26 cellular contexts compared by ENCODE assay signal in the genomic region with DNA sequence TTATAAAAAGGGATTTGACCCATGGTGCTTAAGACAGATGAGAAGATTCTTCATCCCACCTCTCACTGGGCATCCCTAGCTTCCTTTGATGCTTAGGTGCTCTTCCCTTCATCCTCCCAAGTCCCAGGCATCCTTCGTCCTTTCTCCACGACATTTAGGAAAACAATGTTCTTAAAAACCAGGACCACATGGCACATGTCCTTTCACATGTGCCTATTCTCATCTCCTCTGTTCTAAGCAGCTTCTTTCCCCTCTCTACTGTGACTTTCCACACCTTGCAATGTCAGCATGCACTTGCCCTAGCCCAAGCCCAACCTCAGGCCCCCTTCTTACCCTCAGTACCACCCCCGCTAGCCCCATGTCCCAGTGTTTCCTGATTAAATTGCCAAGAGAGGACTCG. TPM values are rescaled to one million over a fixed set of nuclear protein-coding genes. Genes with fewer than 3 reads are reported as not detected.
DNase-seq lines count a peak whose midpoint lies in the region; ATAC-seq, FAIRE-seq and TF ChIP-seq lines count a peak whose summit lies in the region.
"Had no signal": no experiment of that assay in that cellular context is flagged by ENCODE, and none has a peak within 500 bp of the region (broad histone marks: within the 10 kb centered on the region; RNA-seq: fewer than 3 reads in every experiment).

No MANE protein-coding gene starts in this region.

- H3K36me3 Mint-ChIP-seq in neural progenitor cell = peaks cover 4% of the 10 kb centered on the region
- H3K36me3 Mint-ChIP-seq: CD14-positive monocyte; CD8-positive, alpha-beta memory T cell had no signal

- peaks cover 12% of the 10 kb centered on the region for H3K27me3 Mint-ChIP-seq in neural progenitor cell (ENCODE audit: insufficient read depth, low read depth)

- no peak overlapping the region for H3K23ac ChIP-seq in H1 (ENCODE audit: insufficient read length)

- no peaks in the 10 kb centered on the region for H3K79me1 ChIP-seq in H1 (ENCODE audit: low read depth, low read length)

- in situ Hi-C loops in HepG2 (cut with HindIII; ENCODE audit: extremely low pct_ligation_motif_present, low pct_unique_long_range_greater_than_20kb) = no loop called here

- no peak overlapping the region for H3K14ac ChIP-seq in H1 (ENCODE audit: insufficient read length)

- H3K27me3 ChIP-seq in HepG2 (ENCODE audit: control insufficient read depth in 1 of 2, insufficient read depth in 2 of 2, low read length in 2 of 2) = no peaks in the 10 kb centered on the region
- H3K27me3 ChIP-seq in right lobe of liver = no peaks in the 10 kb centered on the region
- H3K27me3 ChIP-seq in H1 (replicated peaks in 1 of 4; ENCODE audit: control insufficient read depth in 3 of 4, extremely low read depth in 1 of 4, insufficient read depth in 3 of 4, low read length in 3 of 4) = no peaks in the 10 kb centered on the region
- no peaks in the 10 kb centered on the region for H3K27me3 ChIP-seq in neural progenitor cell
- peaks cover 0 to 14% (median 4%) of the 10 kb centered on the region in 3 donors for H3K27me3 ChIP-seq in stomach
- H3K27me3 ChIP-seq: BLaER1 treated with 17β-estradiol and CSF1 and Interleukin-3, amounts not matched to agents 10 nM and 100 nM had no signal

- intact Hi-C loops in HepG2 (cut with micrococcal nuclease; ENCODE audit: unreplicated experiment) (no loop called here), right lobe of liver (cut with DNase I) (no loop called here), stomach (cut with DNase I; ENCODE audit: low total_unique reads) (no loop called here)

- no peak for TF ChIP-seq POLR2A in HepG2 (IDR thresholded peaks at IDR 0.05; ENCODE audit: insufficient read depth in 1 of 2, low read depth in 2 of 2, low read length in 2 of 2)
- no peak for TF ChIP-seq POLR2A in right lobe of liver (IDR thresholded peaks at IDR 0.05)
- no peak for TF ChIP-seq POLR2A in H1 (IDR thresholded peaks at IDR 0.05; ENCODE audit: control extremely low read depth in 1 of 2, low read depth in 2 of 2, low read length in 2 of 2)
- TF ChIP-seq POLR2A in stomach (IDR thresholded peaks at IDR 0.05) = no peak

- peak overlapping the region; percentile 78; the same call in 1 of the 2 replicates for H2AK5ac ChIP-seq in H1 (ENCODE audit: low read depth, low read length)

- no TSS peak for BruUV-seq in HepG2 (replicated peaks; lab: Mats Ljungman, UMichigan)

- H2BK15ac ChIP-seq in H1 (ENCODE audit: low read length) = no peak overlapping the region

- ATAC-seq in HepG2 = no peak
- ATAC-seq in right lobe of liver = no peak
- ATAC-seq in HG03135 (IDR thresholded peaks at IDR 0.05; ENCODE audit: unreplicated experiment) = no peak
- ATAC-seq: GM12878, HCT116 had no signal

- H3K9me3 ChIP-seq in HepG2 (ENCODE audit: low read length) (no peaks in the 10 kb centered on the region), right lobe of liver (no peaks in the 10 kb centered on the region), H1 (ENCODE audit: insufficient read depth in 2 of 2, low read depth in 1 of 2, low read length in 1 of 2) (no peaks in the 10 kb centered on the region), neural progenitor cell (ENCODE audit: low read depth) (no peaks in the 10 kb centered on the region), stomach (no peaks in the 10 kb centered on the region)
- H3K9me3 ChIP-seq: BE2C; BLaER1 treated with 17β-estradiol and CSF1 and Interleukin-3, amounts not matched to agents 10 nM and 100 nM had no signal

- TF ChIP-seq RAD21 in HepG2 (CRISPR knock-in tag; IDR thresholded peaks at IDR 0.05) (no peak), H1 (IDR thresholded peaks at IDR 0.05 in 1 of 2, conservative IDR thresholded peaks at IDR 0.05 in 1 of 2; ENCODE audit: low read depth in 2 of 2, low read length in 2 of 2) (no peak)

- H3K36me3 ChIP-seq in HepG2 (replicated peaks in 1 of 2; ENCODE audit: control insufficient read depth in 1 of 2, insufficient read depth in 2 of 2, low read length in 2 of 2) (no peaks in the 10 kb centered on the region), right lobe of liver (no peaks in the 10 kb centered on the region), H1 (ENCODE audit: control insufficient read depth in 2 of 4, insufficient read depth in 4 of 4, low read length in 3 of 4) (no peaks in the 10 kb centered on the region; a peak in 1 of 8 replicates), neural progenitor cell (no peaks in the 10 kb centered on the region), stomach (no peaks in the 10 kb centered on the region)
- H3K36me3 ChIP-seq: BE2C; BLaER1 treated with 17β-estradiol and CSF1 and Interleukin-3, amounts not matched to agents 10 nM and 100 nM had no signal

- H3K4me3 ChIP-seq in HepG2 (replicated peaks in 1 of 3; ENCODE audit: insufficient read depth in 1 of 3, low read depth in 2 of 3, low read length in 3 of 3) (no peak overlapping the region), right lobe of liver (no peak overlapping the region), H1 (ENCODE audit: extremely low read depth in 1 of 4, insufficient read depth in 2 of 4, low read depth in 3 of 4, low read length in 4 of 4) (no peak overlapping the region), neural progenitor cell (no peak overlapping the region), stomach (no peak overlapping the region)
- H3K4me3 ChIP-seq: BLaER1 treated with 17β-estradiol and CSF1 and Interleukin-3, amounts not matched to agents 10 nM and 100 nM; GM12878 had no signal

- 11% methylated on average over 4 of the region's 4 CpGs for WGBS in HepG2 (ENCODE audit: low lambda C conversion rate)
- WGBS in right lobe of liver (ENCODE audit: insufficient coverage, low coverage, low lambda C conversion rate, missing lambda C conversion rate) = 84% methylated on average over 3 of the region's 4 CpGs
- WGBS in H1 (ENCODE audit: extremely low coverage in 1 of 2, insufficient coverage in 1 of 2, insufficient read length in 1 of 2, insufficient replicate concordance in 2 of 2, low coverage in 1 of 2, low lambda C conversion rate in 2 of 2, missing lambda C conversion rate in 1 of 2), 2 experiments = 85% methylated on average over 4 of the region's 4 CpGs; no CpG with 5 or more reads in 1 of the 2 experiments
- 75 to 87% (median 82%) methylated on average over 4 of the region's 4 CpGs for WGBS in stomach, 5 donors

- H3K23me2 ChIP-seq in H1 (ENCODE audit: low read depth, low read length) = no peaks in the 10 kb centered on the region; the same call in 1 of the 2 replicates

- peaks cover 52% of the 10 kb centered on the region for H3K4me1 Mint-ChIP-seq in neural progenitor cell
- H3K4me1 Mint-ChIP-seq: CD14-positive monocyte; CD8-positive, alpha-beta memory T cell had no signal

- H2BK120ac ChIP-seq in H1 (replicated peaks; ENCODE audit: low read depth, low read length) = peak overlapping the region; percentile 60

- H3K9ac ChIP-seq in HepG2 (ENCODE audit: insufficient read depth, low read depth, low read length) (no peak overlapping the region), H1 (replicated peaks in 1 of 4; ENCODE audit: extremely low read depth in 1 of 4, low read depth in 3 of 4, low read length in 3 of 4) (no peak overlapping the region), neural progenitor cell (no peak overlapping the region)
- H3K9ac ChIP-seq: BLaER1 treated with 17β-estradiol and CSF1 and Interleukin-3, amounts not matched to agents 10 nM and 100 nM had no signal

- H2BK12ac ChIP-seq in H1 (ENCODE audit: low read depth, low read length) = peak overlapping the region; percentile 85

- H3K4me3 Mint-ChIP-seq in neural progenitor cell = peak overlapping the region; percentile 41
- H3K4me3 Mint-ChIP-seq: CD14-positive monocyte; CD4-positive, alpha-beta T cell; CD8-positive, alpha-beta memory T cell had no signal

- H3K4ac ChIP-seq in H1 (replicated peaks; ENCODE audit: insufficient read length, low read depth, low read length) = no peak overlapping the region

- no peak for DNase-seq in HepG2 (ENCODE audit: low spot score)
- no peak for DNase-seq in right lobe of liver
- DNase-seq in H1 (ENCODE audit: low read depth in 1 of 2, low spot score in 2 of 2) = no peak
- DNase-seq in neural progenitor cell (ENCODE audit: low spot score) = no peak
- no peak for DNase-seq in NCI-H1105 treated with DMSO at 0.1 percent for 48 hours (lab: John Stamatoyannopoulos, UW)
- no peak for DNase-seq in stomach
- DNase-seq: ACHN; AML-193; BE2C; CD4-positive, alpha-beta T cell; CD8-positive, alpha-beta memory T cell; DMS 273 treated with DMSO at 0.1 percent for 48 hours; DMS79; EL; GDM1; GOT3; H7 had no signal

- peaks cover 12% of the 10 kb centered on the region for H3K9me3 Mint-ChIP-seq in neural progenitor cell
- H3K9me3 Mint-ChIP-seq: CD14-positive monocyte; CD4-positive, alpha-beta T cell; CD8-positive, alpha-beta memory T cell had no signal

- 0 out of 2 replicates have a peak overlapping the region, but pooled peaks have one; percentile 6 for H2BK20ac ChIP-seq in H1 (ENCODE audit: low read length)

- TF ChIP-seq CTCF in HepG2 (CRISPR knock-in tag; IDR thresholded peaks at IDR 0.05) (no peak), right lobe of liver (IDR thresholded peaks at IDR 0.05) (no peak), H1 (IDR thresholded peaks at IDR 0.05; ENCODE audit: control extremely low read depth in 1 of 3, insufficient read depth in 1 of 3, low read depth in 1 of 3, low read length in 3 of 3) (no peak), neural progenitor cell (IDR thresholded peaks at IDR 0.05) (no peak), stomach (IDR thresholded peaks at IDR 0.05) (no peak)

- no peak overlapping the region for H3K56ac ChIP-seq in H1 (replicated peaks; ENCODE audit: insufficient read length, low read depth, low read length)

- H3K18ac ChIP-seq in H1 (ENCODE audit: extremely low read depth, low read length) = peak overlapping the region; percentile 42; the same call in 1 of the 2 replicates

- H3F3A ChIP-seq in neural progenitor cell (ENCODE audit: low read depth) = peaks cover 33% of the 10 kb centered on the region

- FAIRE-seq in HepG2 (lab: Jason Lieb, UNC) = no peak
- FAIRE-seq in H1 (lab: Jason Lieb, UNC) = no peak
- FAIRE-seq: A204.1, D721Med, GM12878, GM18507 had no signal

- no peak for TF ChIP-seq EP300 in HepG2 (IDR thresholded peaks at IDR 0.05; ENCODE audit: low read depth in 2 of 2, low read length in 2 of 2)
- no peak for TF ChIP-seq EP300 in HepG2 (CRISPR knock-in tag; IDR thresholded peaks at IDR 0.05; ENCODE audit: borderline replicate concordance)
- TF ChIP-seq EP300 in H1 (IDR thresholded peaks at IDR 0.05; ENCODE audit: borderline replicate concordance in 1 of 2, low read depth in 2 of 2, low read length in 2 of 2) = no peak
- no peak for TF ChIP-seq EP300 in stomach (IDR thresholded peaks at IDR 0.05)

- no peak overlapping the region for H4K5ac ChIP-seq in H1 (ENCODE audit: insufficient read length, low read depth, low read length)

- POLR2A ChIA-PET in HepG2 (lab: Yijun Ruan, JAX) (no interaction called here), H1 (lab: Charles Lee; ENCODE audit: partially characterized antibody) (interaction anchor here (1.0 to 2.6 kb wide), 3 partner anchors 8 to 16 kb away, joined by 3 to 8 read pairs (median 4); no protein-coding TSS in a partner anchor)

- CTCF ChIA-PET in HepG2 (lab: Yijun Ruan, JAX; ENCODE audit: low intra/inter-chr PET ratio, low total read pairs) (no interaction called here), H1 (lab: Charles Lee; ENCODE audit: partially characterized antibody) (interaction anchor here (0.8 to 1.8 kb wide), 4 partner anchors 9 to 321 kb away, joined by 3 to 4 read pairs (median 3); a partner anchor contains a TSS)

- H4K91ac ChIP-seq in H1 (replicated peaks; ENCODE audit: insufficient read length, low read length) = peak overlapping the region; percentile 12

- H3K4me1 ChIP-seq in HepG2 (ENCODE audit: insufficient read depth, low read length) = peaks cover 31% of the 10 kb centered on the region
- peaks cover 0 to 36% (median 14%) of the 10 kb centered on the region in 4 donors for H3K4me1 ChIP-seq in right lobe of liver
- H3K4me1 ChIP-seq in H1 (replicated peaks in 1 of 4; ENCODE audit: control insufficient read depth in 3 of 4, insufficient read depth in 4 of 4, low read length in 3 of 4) = peaks cover 2 to 33% (median 24%) of the 10 kb centered on the region in 4 experiments; a peak in 6 of 7 replicates
- H3K4me1 ChIP-seq in neural progenitor cell = peaks cover 39% of the 10 kb centered on the region
- H3K4me1 ChIP-seq in stomach = no peaks in the 10 kb centered on the region
- H3K4me1 ChIP-seq: BE2C; BLaER1 treated with 17β-estradiol and CSF1 and Interleukin-3, amounts not matched to agents 10 nM and 100 nM had no signal

- no peak overlapping the region; the same call in 1 of the 2 replicates for H4K8ac ChIP-seq in H1 (ENCODE audit: extremely low read depth, insufficient read depth, low read length)

- no peak overlapping the region for H3K27ac ChIP-seq in HepG2 (ENCODE audit: extremely low read length, insufficient read depth, low read length)
- no peak overlapping the region for H3K27ac ChIP-seq in right lobe of liver
- no peak overlapping the region for H3K27ac ChIP-seq in H1 (ENCODE audit: low read depth, low read length)
- H3K27ac ChIP-seq in neural progenitor cell = no peak overlapping the region
- H3K27ac ChIP-seq in stomach = no peak overlapping the region
- H3K27ac ChIP-seq: 22Rv1; BLaER1 treated with 17β-estradiol and CSF1 and Interleukin-3, amounts not matched to agents 10 nM and 100 nM had no signal

- H4K20me1 ChIP-seq in HepG2 (ENCODE audit: insufficient read depth, low read length) (no peaks in the 10 kb centered on the region), H1 (replicated peaks in 1 of 2; ENCODE audit: control insufficient read depth in 1 of 2, insufficient read depth in 2 of 2, low read length in 2 of 2) (no peaks in the 10 kb centered on the region), neural progenitor cell (ENCODE audit: low read depth) (no peaks in the 10 kb centered on the region)
- H4K20me1 ChIP-seq: BLaER1 treated with 17β-estradiol and CSF1 and Interleukin-3, amounts not matched to agents 10 nM and 100 nM had no signal

- H2BK5ac ChIP-seq in H1 (ENCODE audit: low read depth, low read length) = peak overlapping the region; percentile 0; the same call in 1 of the 2 replicates

- H3K27ac Mint-ChIP-seq in neural progenitor cell = peak overlapping the region; percentile 58
- H3K27ac Mint-ChIP-seq: CD14-positive monocyte; CD4-positive, alpha-beta T cell had no signal

- H2AFZ ChIP-seq in HepG2 (ENCODE audit: low read length) (no peak overlapping the region), H1 (ENCODE audit: low read length) (no peak overlapping the region), neural progenitor cell (replicated peaks) (no peak overlapping the region)

- no peak overlapping the region for H3K4me2 ChIP-seq in HepG2 (ENCODE audit: low read depth, low read length)
- H3K4me2 ChIP-seq in H1 (ENCODE audit: insufficient read depth in 1 of 2, low read depth in 2 of 2, low read length in 2 of 2) = no peak overlapping the region
- H3K4me2 ChIP-seq in neural progenitor cell = no peak overlapping the region
- H3K4me2 ChIP-seq: BLaER1 treated with 17β-estradiol and CSF1 and Interleukin-3, amounts not matched to agents 10 nM and 100 nM had no signal

- no peaks in the 10 kb centered on the region for H3K79me2 ChIP-seq in HepG2 (ENCODE audit: insufficient read depth, low read length)
- no peaks in the 10 kb centered on the region for H3K79me2 ChIP-seq in H1 (ENCODE audit: control insufficient read depth in 1 of 2, insufficient read depth in 2 of 2, low read length in 2 of 2)
- no peaks in the 10 kb centered on the region for H3K79me2 ChIP-seq in neural progenitor cell (ENCODE audit: low read depth)

RNA-seq across cellular contexts. Expression of a gene that starts 12.2 kb away (rescaled TPM):
- not detected in 2 replicates for total RNA-seq in HepG2 (2016; rRNA removed; fragmentation: Illumina TruSeq; extraction: Trizol)
- total RNA-seq in HepG2 (2016; cell fraction: cytosol; rRNA removed; fragmentation: Illumina TruSeq; extraction: Trizol; ENCODE audit: low read depth) = not detected in 2 replicates
- total RNA-seq in HepG2 (2016; cell fraction: insoluble cytoplasmic fraction; rRNA removed; fragmentation: Illumina TruSeq; extraction: Trizol) = not detected in 2 replicates
- not detected in 2 replicates for total RNA-seq in HepG2 (2016; cell fraction: membrane; rRNA removed; fragmentation: Illumina TruSeq; extraction: Trizol)
- not detected in 2 replicates for total RNA-seq in HepG2 (2016; cell fraction: nucleus; rRNA removed; fragmentation: Illumina TruSeq; extraction: Trizol)
- polyA plus RNA-seq in HepG2 (2011; rRNA removed) = not detected in 2 replicates
- not detected in 2 replicates for polyA plus RNA-seq in HepG2 (2011; cell fraction: cytosol; rRNA removed)
- polyA plus RNA-seq in HepG2 (2011; cell fraction: nucleus; rRNA removed) = not detected in 2 replicates
- not detected in 2 replicates for polyA plus RNA-seq in HepG2 (2012)
- 0.14 TPM in 1 of 2 replicates, not detected in the other for polyA plus RNA-seq in HepG2 (2016; cell fraction: cytosol; fragmentation: Illumina TruSeq; extraction: Trizol; ENCODE audit: low read depth)
- polyA plus RNA-seq in HepG2 (2016; cell fraction: insoluble cytoplasmic fraction; fragmentation: Illumina TruSeq; extraction: Trizol; ENCODE audit: low read depth) = not detected in 2 replicates
- not detected in 2 replicates for polyA plus RNA-seq in HepG2 (2016; cell fraction: membrane; fragmentation: Illumina TruSeq; extraction: Trizol; ENCODE audit: low read depth)
- not detected in 2 replicates for polyA plus RNA-seq in HepG2 (2016; cell fraction: nucleus; fragmentation: Illumina TruSeq; extraction: Trizol; ENCODE audit: insufficient read depth, low read depth)
- not detected in 2 replicates for polyA minus RNA-seq in HepG2 (2011; rRNA and poly(A)+ RNA removed; ENCODE audit: low replicate concordance)
- not detected in 2 replicates for polyA minus RNA-seq in HepG2 (2011; cell fraction: cytosol; rRNA and poly(A)+ RNA removed)
- not detected in 2 replicates for polyA minus RNA-seq in HepG2 (2011; cell fraction: nucleus; rRNA and poly(A)+ RNA removed)
- total RNA-seq in right lobe of liver = under 1 TPM in 1 of 6 experiments, not detected in 5; 0.13 TPM
- total RNA-seq in H1 (2021; fragmentation: NEBNext Ultra II Directional; extraction: Animal tissue kit (Norgen Biotek cat#: 25700)) = 0.90 and 1.1 TPM in 2 replicates
- 0.42 and 0.57 TPM in 2 replicates for polyA plus RNA-seq in H1 (2011; rRNA removed)
- polyA plus RNA-seq in H1 (2011; cell fraction: cytosol; rRNA removed) = 0.23 TPM
- 1.0 TPM for polyA plus RNA-seq in H1 (2011; cell fraction: nucleus; rRNA removed)
- 0.21 to 0.39 TPM (median 0.28 TPM) in 4 replicates for polyA plus RNA-seq in H1 (2012, experiment 1 of 2)
- polyA plus RNA-seq in H1 (2012, experiment 2 of 2) = not detected
- 0.55 TPM for polyA plus RNA-seq in H1 (2013, experiment 1 of 2)
- polyA plus RNA-seq in H1 (2013, experiment 2 of 2) = 0.33 TPM
- 1.4 and 2.1 TPM in 2 replicates for polyA minus RNA-seq in H1 (2011; rRNA and poly(A)+ RNA removed)
- polyA minus RNA-seq in H1 (2011; cell fraction: cytosol; rRNA and poly(A)+ RNA removed) = not detected
- polyA minus RNA-seq in H1 (2011; cell fraction: nucleus; rRNA and poly(A)+ RNA removed) = 4.1 TPM
- total RNA-seq in neural progenitor cell (ENCODE audit: low replicate concordance) = 0.12 TPM in 1 of 2 replicates, not detected in the other
- under 1 TPM in 1 of 5 donors, not detected in 4; 0.37 TPM for total RNA-seq in stomach
- not detected for polyA plus RNA-seq in stomach
- total RNA-seq: CD4-positive, alpha-beta T cell; CD8-positive, alpha-beta memory T cell; GM12878; H7 had no signal
- polyA plus RNA-seq: CD14-positive monocyte; CD8-positive, alpha-beta memory T cell; GM12878 had no signal
